8 cellular contexts compared by ENCODE assay signal in genomic region chr5:67234671-67235176, GRCh38. TPM values are rescaled to one million over a fixed set of nuclear protein-coding genes. Genes with fewer than 3 reads are reported as not detected.
DNase-seq lines count a peak whose midpoint lies in the region; ATAC-seq, FAIRE-seq and TF ChIP-seq lines count a peak whose summit lies in the region.
"Had no signal": no experiment of that assay in that cellular context is flagged by ENCODE, and none has a peak within 500 bp of the region (broad histone marks: within the 10 kb centered on the region; RNA-seq: fewer than 3 reads in every experiment).

No MANE protein-coding gene starts in this region.

- no peaks in the 10 kb centered on the region for H3K79me2 ChIP-seq in K562 (ENCODE audit: control insufficient read depth, insufficient read depth, low read length)

- no peak for TF ChIP-seq CTCF in K562 (IDR thresholded peaks at IDR 0.05 in 2 of 3, conservative IDR thresholded peaks at IDR 0.05 in 1 of 3; ENCODE audit: insufficient read depth in 2 of 3, low read depth in 1 of 3, low read length in 3 of 3)
- no peak for TF ChIP-seq CTCF in transverse colon (IDR thresholded peaks at IDR 0.05)

- no peak for TF ChIP-seq POLR2A in K562 (conservative IDR thresholded peaks at IDR 0.05)
- TF ChIP-seq POLR2A in transverse colon (IDR thresholded peaks at IDR 0.05) = no peak

- H3K27me3 ChIP-seq in K562 (ENCODE audit: control insufficient read depth in 2 of 2, insufficient read depth in 2 of 2, low read length in 2 of 2) (peaks cover 0 to 19% of the 10 kb centered on the region in 2 experiments; a peak in 2 of 5 replicates), transverse colon (no peaks in the 10 kb centered on the region)

- no peaks in the 10 kb centered on the region for H3K36me3 ChIP-seq in K562 (ENCODE audit: control insufficient read depth, insufficient read depth, low read length)
- no peaks in the 10 kb centered on the region for H3K36me3 ChIP-seq in transverse colon

- POLR2A ChIA-PET in K562 (lab: Yijun Ruan, JAX) = no interaction called here

- TF ChIP-seq RAD21 in Ishikawa (IDR thresholded peaks at IDR 0.05; ENCODE audit: low read depth) = no peak
- TF ChIP-seq RAD21 in K562 (CRISPR knock-in tag; conservative IDR thresholded peaks at IDR 0.05 in 1 of 2, IDR thresholded peaks at IDR 0.05 in 1 of 2) = no peak

- H3K9ac ChIP-seq in K562 (ENCODE audit: insufficient read depth in 1 of 2, low read depth in 2 of 2, low read length in 2 of 2) = no peak overlapping the region

- H3K4me1 ChIP-seq in K562 (replicated peaks in 1 of 2; ENCODE audit: control insufficient read depth in 2 of 2, insufficient read depth in 2 of 2, low read length in 2 of 2) (no peaks in the 10 kb centered on the region), transverse colon (peaks cover 4 to 15% (median 7%) of the 10 kb centered on the region in 4 donors)

- DNase-seq in K562 (ENCODE audit: extremely low read depth in 1 of 4, low spot score in 3 of 4) (peak in 1 of 4 experiments; percentile 3), left kidney (ENCODE audit: low read depth, low spot score) (peak; percentile 51), transverse colon (no peak)
- DNase-seq in stimulated activated CD4-positive, alpha-beta T cell treated with anti-CD3 and anti-CD28 coated beads, Interleukin-12 subunit alpha, Interleukin-12 subunit beta, amount 100 ng/mL, for 4 hours = no peak
- no peak for DNase-seq in activated naive CD4-positive, alpha-beta T cell treated with anti-CD3 and anti-CD28 coated beads, Interleukin-2, amount 50 U/mL, for 72 hours (ENCODE audit: low spot score in 2 of 2)

- intact Hi-C loops in K562 (cut with micrococcal nuclease) (no loop called here), transverse colon (cut with DNase I; ENCODE audit: low total_unique reads) (no loop called here)

- WGBS in K562 (ENCODE audit: insufficient coverage, low coverage, missing lambda C conversion rate) = under 1% methylated on average over 10 of the region's 10 CpGs
- 20 to 23% methylated on average over 6 to 10 of the region's 10 CpGs for WGBS in transverse colon (ENCODE audit: low coverage in 1 of 2), 2 donors

- no peaks in the 10 kb centered on the region for H3K9me3 ChIP-seq in K562 (replicated peaks; ENCODE audit: control insufficient read depth, insufficient read depth, low read depth, low read length)
- H3K9me3 ChIP-seq in transverse colon = no peaks in the 10 kb centered on the region

- no peak overlapping the region for H3K4me2 ChIP-seq in K562 (ENCODE audit: insufficient read depth, low read length)

- no peak overlapping the region for H3K27ac ChIP-seq in K562 (ENCODE audit: extremely low read depth, low read depth, low read length)
- peak overlapping the region; percentile 43 to 71 (median 66) for H3K27ac ChIP-seq in transverse colon

- CTCF ChIA-PET in K562 (lab: Yijun Ruan, JAX; ENCODE audit: low intra/inter-chr PET ratio) = no interaction called here

- in situ Hi-C loops in K562 (cut with MboI) = no loop called here
- in situ Hi-C loops in transverse colon (cut with MboI; ENCODE audit: low pct_ligation_motif_present in 1 of 4, low pct_unique_long_range_greater_than_20kb in 1 of 4, low sequenced_read_pairs in 3 of 4) = loop anchor here in 3 of 4 donors (25.0 kb wide), 3 partner anchors 1028 to 1728 kb away; no protein-coding TSS in a partner anchor

- 0 out of 2 replicates have a peak overlapping the region, but pooled peaks have one; percentile 34 for H2AFZ ChIP-seq in K562 (ENCODE audit: low read depth, low read length)

- H3K9me3 Mint-ChIP-seq in activated naive CD4-positive, alpha-beta T cell treated with anti-CD3 and anti-CD28 coated beads, Interleukin-2, amount 50 U/mL, for 72 hours = no peaks in the 10 kb centered on the region

- no peaks in the 10 kb centered on the region for H4K20me1 ChIP-seq in K562 (replicated peaks; ENCODE audit: control insufficient read depth, insufficient read depth, low read length)

- H3K4me3 ChIP-seq in K562 (no peak overlapping the region), transverse colon (peak overlapping the region in 1 of 4 donors; percentile 14)

- no peaks in the 10 kb centered on the region for H3K36me3 Mint-ChIP-seq in activated naive CD4-positive, alpha-beta T cell treated with anti-CD3 and anti-CD28 coated beads, Interleukin-2, amount 50 U/mL, for 72 hours

- H3K9me1 ChIP-seq in K562 (ENCODE audit: control insufficient read depth, insufficient read depth, low read length) = no peaks in the 10 kb centered on the region

- no peak for FAIRE-seq in K562 (lab: Jason Lieb, UNC)

- H3K27ac Mint-ChIP-seq in activated naive CD4-positive, alpha-beta T cell treated with anti-CD3 and anti-CD28 coated beads, Interleukin-2, amount 50 U/mL, for 72 hours = peak overlapping the region in 1 of 2 donors; percentile 7

- no TSS peak for BruUV-seq in K562 (replicated peaks; lab: Mats Ljungman, UMichigan)

- ATAC-seq in K562 (peak; percentile 48; the same call in 1 of the 3 replicates), HG03196 (IDR thresholded peaks at IDR 0.05; ENCODE audit: unreplicated experiment) (no peak)
- no peak for ATAC-seq in activated naive CD4-positive, alpha-beta T cell treated with anti-CD3 and anti-CD28 coated beads, Interleukin-2, amount 50 U/mL, for 72 hours
- ATAC-seq: Panc1 had no signal

- TF ChIP-seq EP300 in Ishikawa (IDR thresholded peaks at IDR 0.05; ENCODE audit: borderline replicate concordance) (no peak), K562 (IDR thresholded peaks at IDR 0.05; ENCODE audit: low read length) (no peak), transverse colon (IDR thresholded peaks at IDR 0.05; ENCODE audit: low read depth) (no peak)

TF ChIP-seq in Ishikawa, 13 proteins besides CTCF, POLR2A, EP300 and RAD21:
- TF ChIP-seq FOXM1 (IDR thresholded peaks at IDR 0.05; ENCODE audit: borderline replicate concordance, low read depth) = no peak
- no peak for TF ChIP-seq TCF12 (IDR thresholded peaks at IDR 0.05; ENCODE audit: low read depth)
- no peak for TF ChIP-seq USF1 (IDR thresholded peaks at IDR 0.05)
- peak; percentile 50 for TF ChIP-seq NFIC (IDR thresholded peaks at IDR 0.05)

TF ChIP-seq in K562, 482 proteins besides CTCF, POLR2A, EP300 and RAD21 (continues in another document):
- TF ChIP-seq ZNF316 (IDR thresholded peaks at IDR 0.05) (0 out of 2 replicates have a peak, but pooled peaks have one; percentile 13), NR2C2 (CRISPR knock-in tag; IDR thresholded peaks at IDR 0.05) (no peak), NR2C2 (tag; IDR thresholded peaks at IDR 0.05) (no peak), NFE2 (IDR thresholded peaks at IDR 0.05; ENCODE audit: low read depth) (peak; percentile 57), MAFG (tag; conservative IDR thresholded peaks at IDR 0.05) (peak; percentile 72), CBFA2T3 (IDR thresholded peaks at IDR 0.05) (peak; percentile 21; the same call in 1 of the 2 replicates), C11orf30 (IDR thresholded peaks at IDR 0.05; ENCODE audit: low read depth) (peak; percentile 44; the same call in 1 of the 2 replicates), MAFF (IDR thresholded peaks at IDR 0.05; ENCODE audit: low read length) (peak; percentile 31; the same call in 1 of the 2 replicates), SFPQ (IDR thresholded peaks at IDR 0.05; ENCODE audit: low read depth, low read length) (no peak)

RNA-seq across cellular contexts. Expression of gene CD180, which starts 38.1 kb away (rescaled TPM):
- not detected in 2 replicates for total RNA-seq in K562 (2011; cell fraction: chromatin; rRNA removed; ENCODE audit: low replicate concordance)
- total RNA-seq in K562 (2011; cell fraction: nucleolus; rRNA removed) = not detected in 2 replicates
- total RNA-seq in K562 (2011; cell fraction: nucleoplasm; rRNA removed) = not detected in 2 replicates
- total RNA-seq in K562 (2014; rRNA removed) (not detected in 2 replicates), K562 (2014; rRNA removed; fragmentation: Illumina TruSeq; extraction: Trizol) (not detected in 2 replicates), K562 (2015; rRNA removed; fragmentation: Illumina TruSeq; extraction: Trizol) (0.04 and 0.07 TPM in 2 replicates), K562 (2021) (not detected in 2 replicates), transverse colon (1 to 10 TPM in 2 of 4 donors, under 1 TPM in 1, not detected in 1; 0.82 to 5.2 (median 2.6) TPM)
- polyA plus RNA-seq in K562 (2011; rRNA removed) (not detected in 2 replicates), K562 (2014; fragmentation: Illumina TruSeq; extraction: Trizol) (0.01 TPM in 1 of 2 replicates, not detected in the other), K562 (2014; fragmentation: Nextera tagmentation; extraction: Ambion mirVana) (not detected), K562 (2014; rRNA removed) (not detected in 2 replicates)
- not detected in 2 replicates for polyA plus RNA-seq in K562 (2011; cell fraction: cytosol; rRNA removed)
- polyA plus RNA-seq in K562 (2011; cell fraction: nucleus; rRNA removed) = not detected in 2 replicates
- 0.03 and 0.04 TPM in 2 replicates for polyA plus RNA-seq in K562 (2012)
- polyA minus RNA-seq in K562 (2011; rRNA and poly(A)+ RNA removed) = not detected in 2 replicates
- polyA minus RNA-seq in K562 (2011; cell fraction: cytosol; rRNA and poly(A)+ RNA removed) = not detected in 2 replicates
- not detected in 2 replicates for polyA minus RNA-seq in K562 (2011; cell fraction: nucleus; rRNA and poly(A)+ RNA removed)
- total RNA-seq in activated naive CD4-positive, alpha-beta T cell treated with anti-CD3 and anti-CD28 coated beads, Interleukin-2, amount 50 U/mL, for 72 hours = not detected
